In the genomic region with DNA sequence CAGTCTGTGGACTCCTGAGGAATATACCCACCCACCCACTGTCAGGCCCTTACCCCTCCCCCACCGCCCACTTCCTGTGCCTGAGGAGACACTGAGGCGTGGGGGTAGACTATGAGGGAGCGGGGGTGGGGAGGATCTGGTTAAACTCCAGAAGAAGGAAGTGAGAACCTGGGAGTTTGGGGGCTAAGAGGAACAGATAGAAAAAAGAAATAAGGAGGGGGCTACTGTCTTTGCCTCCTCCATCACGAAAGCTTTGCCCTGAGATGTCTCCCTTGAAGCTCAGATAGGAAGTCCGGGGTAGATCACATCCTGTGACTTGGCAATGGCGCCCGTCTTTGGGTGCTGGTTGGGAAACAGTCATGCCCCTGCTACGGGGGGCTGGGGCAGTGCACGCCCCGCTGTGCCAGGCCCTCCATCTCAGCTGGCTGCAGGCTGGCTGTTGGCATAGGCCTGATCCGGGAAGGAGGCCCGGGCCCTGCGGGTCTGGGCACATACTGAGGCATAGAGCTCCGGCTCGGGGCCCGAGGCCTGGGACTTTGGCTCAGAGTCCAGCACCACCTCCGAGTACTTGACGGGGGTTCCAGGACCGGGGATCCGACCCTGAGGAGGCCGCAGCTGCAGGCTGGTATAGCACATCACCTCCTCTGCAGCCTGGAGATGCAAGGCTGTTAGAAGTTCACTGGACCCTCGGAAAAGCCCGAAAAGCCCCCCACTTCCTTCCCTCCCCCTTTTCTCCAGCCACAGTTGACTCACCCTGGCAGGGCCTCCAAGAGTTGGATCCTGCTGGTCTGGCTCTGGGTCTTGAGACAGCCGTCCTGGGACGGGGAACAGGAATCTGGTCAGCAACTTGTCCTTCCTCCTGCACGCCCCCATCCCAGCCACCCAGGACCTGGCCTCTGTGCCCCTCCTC, we compare ENCODE assay signal across 11 cellular contexts. TPM values are rescaled to one million over a fixed set of nuclear protein-coding genes. Genes with fewer than 3 reads are reported as not detected.
A peak's percentile ranks its signal among the peaks of the same experiment; 100 is the strongest.
DNase-seq lines count a peak whose midpoint lies in the region; ATAC-seq and TF ChIP-seq lines count a peak whose summit lies in the region.
"Had no signal": no experiment of that assay in that cellular context is flagged by ENCODE, and none has a peak within 500 bp of the region (broad histone marks: within the 10 kb centered on the region; RNA-seq: fewer than 3 reads in every experiment).

No MANE protein-coding gene starts in this region.

- H3K36me3 Mint-ChIP-seq in WTC11 = no peaks in the 10 kb centered on the region

- no TSS peak for BruUV-seq in mammary epithelial cell (replicated peaks; lab: Mats Ljungman, UMichigan)

- H3K9ac ChIP-seq in mammary epithelial cell (ENCODE audit: insufficient read depth, low read length) = no peak overlapping the region

- peaks cover 46% of the 10 kb centered on the region for H3K4me1 Mint-ChIP-seq in WTC11

- POLR2A ChIA-PET in WTC11 (lab: Charles Lee) = no interaction called here

- in situ Hi-C loops in mammary epithelial cell (cut with MboI; ENCODE audit: low sequenced_read_pairs in 2 of 2) = loop anchor here in 1 of 2 donors (5.0 kb wide), 1 partner anchor 47 kb away; no protein-coding TSS in a partner anchor

- no peaks in the 10 kb centered on the region for H3K9me3 Mint-ChIP-seq in WTC11

- no peaks in the 10 kb centered on the region for H3K4me1 ChIP-seq in breast epithelium
- H3K4me1 ChIP-seq in mammary epithelial cell (ENCODE audit: insufficient read depth, low read length) = peaks cover 6% of the 10 kb centered on the region
- H3K4me1 ChIP-seq in lower lobe of right lung = peaks cover 51% of the 10 kb centered on the region
- no peaks in the 10 kb centered on the region for H3K4me1 ChIP-seq in urinary bladder (ENCODE audit: insufficient read depth)

- no peak overlapping the region for H2AFZ ChIP-seq in mammary epithelial cell (ENCODE audit: low read depth, low read length)

- H3K4me3 ChIP-seq in breast epithelium = peak overlapping the region in 2 of 3 donors; percentile 3 to 7
- no peak overlapping the region for H3K4me3 ChIP-seq in mammary epithelial cell (replicated peaks in 1 of 3; ENCODE audit: insufficient read depth in 1 of 3, low read depth in 2 of 3, low read length in 3 of 3)
- H3K4me3 ChIP-seq in lower lobe of right lung = peak overlapping the region; percentile 34
- H3K4me3 ChIP-seq in urinary bladder (ENCODE audit: low read depth, low read length) = peak overlapping the region; percentile 25
- H3K4me3 ChIP-seq: pancreas, SJSA1 had no signal

- peaks cover 13% of the 10 kb centered on the region for H3K27me3 Mint-ChIP-seq in WTC11 (ENCODE audit: low read depth)

- intact Hi-C loops in breast epithelium (cut with DNase I; ENCODE audit: low total_unique reads) = loop anchor here (5.0 kb wide), 1 partner anchor 42 kb away; a partner anchor contains a TSS
- intact Hi-C loops in mammary epithelial cell (cut with micrococcal nuclease) = loop anchor here (5.0 kb wide), 1 partner anchor 532 kb away; a partner anchor contains a TSS
- intact Hi-C loops in lower lobe of right lung (cut with DNase I) = no loop called here

- TF ChIP-seq POLR2A in breast epithelium (IDR thresholded peaks at IDR 0.05) = no peak

- no peak overlapping the region for H3K27ac Mint-ChIP-seq in WTC11

- H3K36me3 ChIP-seq in breast epithelium = no peaks in the 10 kb centered on the region
- H3K36me3 ChIP-seq in mammary epithelial cell (ENCODE audit: insufficient read depth, low read length) = no peaks in the 10 kb centered on the region
- H3K36me3 ChIP-seq in lower lobe of right lung = no peaks in the 10 kb centered on the region
- H3K36me3 ChIP-seq in urinary bladder (ENCODE audit: insufficient read depth) = no peaks in the 10 kb centered on the region
- H3K36me3 ChIP-seq: pancreas, SJSA1 had no signal

- H3K4me3 Mint-ChIP-seq in WTC11 = no peak overlapping the region

- H3K27me3 ChIP-seq in breast epithelium = no peaks in the 10 kb centered on the region
- H3K27me3 ChIP-seq in mammary epithelial cell (ENCODE audit: insufficient read depth, low read length) = no peaks in the 10 kb centered on the region
- no peaks in the 10 kb centered on the region for H3K27me3 ChIP-seq in lower lobe of right lung (ENCODE audit: low read depth)
- H3K27me3 ChIP-seq: pancreas, SJSA1 had no signal

- no peak overlapping the region for H3K4me2 ChIP-seq in mammary epithelial cell (ENCODE audit: insufficient read depth, low read depth, low read length)

- ATAC-seq in lower lobe of right lung (no peak), WTC11 (no peak), GM19023 (IDR thresholded peaks at IDR 0.05; ENCODE audit: unreplicated experiment) (no peak)
- ATAC-seq: pancreas had no signal

- DNase-seq in breast epithelium (ENCODE audit: low spot score in 2 of 2) (no peak), mammary epithelial cell (no peak), lower lobe of right lung (no peak), NCI-H69 (lab: John Stamatoyannopoulos, UW) (no peak), WTC11 (ENCODE audit: low spot score) (no peak)
- peak; percentile 45 for DNase-seq in activated T-cell treated with anti-CD3 and anti-CD28 coated beads, Interleukin-2, amount 50 U/mL, for 1 hour

- dilution Hi-C loops in mammary epithelial cell (cut with HindIII; ENCODE audit: low sequenced_read_pairs) = loop anchor here (5.0 kb wide), 2 partner anchors 63 to 93 kb away; no protein-coding TSS in a partner anchor

- H3K9me3 ChIP-seq in breast epithelium = no peaks in the 10 kb centered on the region
- H3K9me3 ChIP-seq in mammary epithelial cell (replicated peaks; ENCODE audit: insufficient read depth, low read length) = no peaks in the 10 kb centered on the region
- H3K9me3 ChIP-seq in lower lobe of right lung = no peaks in the 10 kb centered on the region
- H3K9me3 ChIP-seq: pancreas, SJSA1 had no signal

- H4K20me1 ChIP-seq in mammary epithelial cell (ENCODE audit: insufficient read depth, low read length) = no peaks in the 10 kb centered on the region

- 57% methylated on average over 24 of the region's 26 CpGs for WGBS in mammary epithelial cell (ENCODE audit: low coverage, missing lambda C conversion rate)
- WGBS in urinary bladder = 70% methylated on average over 26 of the region's 26 CpGs

- no peak for TF ChIP-seq CTCF in breast epithelium (IDR thresholded peaks at IDR 0.05)
- TF ChIP-seq CTCF in mammary epithelial cell (conservative IDR thresholded peaks at IDR 0.05 in 1 of 2, IDR thresholded peaks at IDR 0.05 in 1 of 2; ENCODE audit: extremely low read depth in 1 of 2, insufficient read depth in 1 of 2, low read depth in 1 of 2, low read length in 2 of 2) = no peak
- no peak for TF ChIP-seq CTCF in lower lobe of right lung (IDR thresholded peaks at IDR 0.05)
- TF ChIP-seq CTCF in WTC11 (IDR thresholded peaks at IDR 0.05) = no peak

- H3K79me2 ChIP-seq in mammary epithelial cell (ENCODE audit: insufficient read depth, low read length) = no peaks in the 10 kb centered on the region

- H3K27ac ChIP-seq in breast epithelium = peak overlapping the region in 1 of 2 donors; percentile 30
- H3K27ac ChIP-seq in mammary epithelial cell (ENCODE audit: insufficient read depth, low read depth, low read length) = no peak overlapping the region
- H3K27ac ChIP-seq in lower lobe of right lung = peak overlapping the region; percentile 49
- H3K27ac ChIP-seq in urinary bladder (ENCODE audit: low read depth) = no peak overlapping the region
- H3K27ac ChIP-seq: pancreas, SJSA1 had no signal

- CTCF ChIA-PET in mammary epithelial cell (lab: Charles Lee; ENCODE audit: low non-redundant PET) = no interaction called here
- CTCF ChIA-PET in WTC11 (lab: Charles Lee) = interaction anchor here (0.6 to 4.4 kb wide), 13 partner anchors 9 to 186 kb away, joined by 3 to 46 read pairs (median 5); a partner anchor contains a TSS

TF ChIP-seq in WTC11, 78 proteins besides CTCF, POLR2A, EP300 and RAD21 (continues in another document):
- TF ChIP-seq TEAD1 (CRISPR knock-in tag; IDR thresholded peaks at IDR 0.05) = no peak

RNA-seq across cellular contexts. Expression of a gene that starts 1.0 kb away (rescaled TPM):
- total RNA-seq in breast epithelium = 1 to 10 TPM; 1.2 to 3.2 (median 1.3) TPM
- not detected for total RNA-seq in mammary epithelial cell
- polyA plus RNA-seq in mammary epithelial cell = not detected
- not detected for polyA minus RNA-seq in mammary epithelial cell
- total RNA-seq in lower lobe of right lung = 1.5 TPM
- total RNA-seq in urinary bladder = 0.48 TPM
- polyA plus RNA-seq in urinary bladder = 0.60 TPM
- total RNA-seq in WTC11 (2021) = 4.1 to 7.2 TPM (median 5.4 TPM) in 3 replicates
- total RNA-seq: SJSA1 had no signal
- polyA plus RNA-seq: AG04450 had no signal

RNA-seq across cellular contexts. Expression of a gene that starts 8.1 kb away (rescaled TPM):
- 1,000 to 10,000 TPM; 1,664 to 2,064 (median 2,058) TPM for total RNA-seq in breast epithelium
- total RNA-seq in mammary epithelial cell = over 10,000 TPM; 16,267 to 114,057 TPM
- polyA plus RNA-seq in mammary epithelial cell = 37.3 TPM
- 5,045 TPM for polyA minus RNA-seq in mammary epithelial cell
- total RNA-seq in lower lobe of right lung = 24,340 TPM
- total RNA-seq in urinary bladder = 99,097 TPM
- polyA plus RNA-seq in urinary bladder = not detected
- 23,577 to 25,958 TPM (median 25,042 TPM) in 3 replicates for total RNA-seq in WTC11 (2021)

RNA-seq across cellular contexts. Expression of a gene that starts 8.4 kb away (rescaled TPM):
- total RNA-seq in breast epithelium (100 to 1,000 TPM in 1 of 3 donors, 10 to 100 TPM in 2; 18.3 to 102 (median 35.4) TPM), mammary epithelial cell (10 to 100 TPM; 16.3 TPM), lower lobe of right lung (28.9 TPM), urinary bladder (10.7 TPM), WTC11 (2021) (10.8 to 14.7 TPM (median 14.1 TPM) in 3 replicates)
- polyA plus RNA-seq in mammary epithelial cell (13.4 TPM), urinary bladder (71.5 TPM)
- polyA minus RNA-seq in mammary epithelial cell = 2.9 TPM

RNA-seq across cellular contexts. Expression of a gene that starts 15.3 kb away (rescaled TPM):
- 1 to 10 TPM in 1 of 3 donors, under 1 TPM in 2; 0.59 to 1.6 (median 0.80) TPM for total RNA-seq in breast epithelium
- 1 to 10 TPM in 1 of 2 donors, under 1 TPM in 1; 0.33 to 5.7 TPM for total RNA-seq in mammary epithelial cell
- 9.5 TPM for polyA plus RNA-seq in mammary epithelial cell
- 7.8 TPM for polyA minus RNA-seq in mammary epithelial cell
- 1.2 TPM for total RNA-seq in lower lobe of right lung
- 4.7 TPM for total RNA-seq in urinary bladder
- polyA plus RNA-seq in urinary bladder = 1.1 TPM
- total RNA-seq in WTC11 (2021) = 23.8 to 26.6 TPM (median 26.5 TPM) in 3 replicates

RNA-seq across cellular contexts. Expression of a gene that starts 24.0 kb away (rescaled TPM):
- total RNA-seq in breast epithelium = 1 to 10 TPM in 1 of 3 donors, under 1 TPM in 1, not detected in 1; 0.16 to 5.0 TPM
- 10 to 100 TPM in 1 of 2 donors, under 1 TPM in 1; 0.50 to 18.4 TPM for total RNA-seq in mammary epithelial cell
- polyA plus RNA-seq in mammary epithelial cell = 37.7 TPM
- polyA minus RNA-seq in mammary epithelial cell = 42.9 TPM
- not detected for total RNA-seq in lower lobe of right lung
- 0.37 TPM for total RNA-seq in urinary bladder
- polyA plus RNA-seq in urinary bladder = 1.8 TPM
- 1.0 to 2.1 TPM (median 1.4 TPM) in 3 replicates for total RNA-seq in WTC11 (2021)
- total RNA-seq: SJSA1 had no signal

Comparison
In these comparisons a context has a peak if more than half of its experiments do, and no peak if none do; other contexts are left out.
1. H3K4me3 ChIP-seq: peak in breast epithelium (2 of 3), lower lobe of right lung (single experiment) and urinary bladder (single experiment); none in mammary epithelial cell (0 of 3).
2. RNA of a gene that starts 8.1 kb away (total RNA-seq): 16,267 to 114,057 TPM in mammary epithelial cell, 99,097 TPM in urinary bladder (single experiment), 23,577 to 25,958 TPM in WTC11 and 24,340 TPM in lower lobe of right lung (single experiment); 1,664 to 2,064 TPM in breast epithelium; every median in the first group is over 4 times any median in the second.